Comparison of ENCODE assay signal across 8 cellular contexts in genomic region chr4:70838972-70839536, GRCh38. TPM values are rescaled to one million over a fixed set of nuclear protein-coding genes. Genes with fewer than 3 reads are reported as not detected.
DNase-seq lines count a peak whose midpoint lies in the region; ATAC-seq and TF ChIP-seq lines count a peak whose summit lies in the region.

No MANE protein-coding gene starts in this region.

- peak overlapping the region; percentile 91 to 99 (median 96) for H3K4me3 Mint-ChIP-seq in CD8-positive, alpha-beta memory T cell
- H3K4me3 Mint-ChIP-seq in activated T-helper 1 cell treated with anti-CD3 and anti-CD28 coated beads, Interleukin-12 subunit alpha, Interleukin-12 subunit beta, Interleukin-2, Interleukin-4 antibody, amounts not matched to agents 30 ng/mL and 10 ng/mL and 1 ng/mL, durations not matched to agents 14 hours and 24 hours and 36 hours, result peak overlapping the region; percentile 99
- peak overlapping the region; percentile 94 to 99 (median 97) for H3K4me3 Mint-ChIP-seq in naive thymus-derived CD8-positive, alpha-beta T cell
- H3K4me3 Mint-ChIP-seq in stimulated activated naive B cell treated with anti-CD40 and anti-IgM and Interleukin-4, amounts not matched to agents 10 μg/mL and 1 μg/mL and 100 μg/mL, for 72 hours, result peak overlapping the region; percentile 96 to 97

- H3K27ac Mint-ChIP-seq in CD8-positive, alpha-beta memory T cell, result peak overlapping the region; percentile 90 to 100 (median 97)
- H3K27ac Mint-ChIP-seq in activated T-helper 1 cell treated with anti-CD3 and anti-CD28 coated beads, Interleukin-12 subunit alpha, Interleukin-12 subunit beta, Interleukin-2, Interleukin-4 antibody, amounts not matched to agents 30 ng/mL and 10 ng/mL and 1 ng/mL, durations not matched to agents 14 hours and 24 hours and 36 hours, result peak overlapping the region; percentile 100
- H3K27ac Mint-ChIP-seq in naive thymus-derived CD8-positive, alpha-beta T cell, result peak overlapping the region; percentile 91 to 98 (median 97)
- peak overlapping the region; percentile 98 for H3K27ac Mint-ChIP-seq in stimulated activated naive B cell treated with anti-CD40 and anti-IgM and Interleukin-4, amounts not matched to agents 10 μg/mL and 1 μg/mL and 100 μg/mL, for 72 hours

- H3K27me3 Mint-ChIP-seq in CD8-positive, alpha-beta memory T cell, result no peaks in the 10 kb centered on the region
- no peaks in the 10 kb centered on the region for H3K27me3 Mint-ChIP-seq in activated T-helper 1 cell treated with anti-CD3 and anti-CD28 coated beads, Interleukin-12 subunit alpha, Interleukin-12 subunit beta, Interleukin-2, Interleukin-4 antibody, amounts not matched to agents 30 ng/mL and 10 ng/mL and 1 ng/mL, durations not matched to agents 14 hours and 24 hours and 36 hours (ENCODE audit: insufficient read depth)
- no peaks in the 10 kb centered on the region for H3K27me3 Mint-ChIP-seq in naive thymus-derived CD8-positive, alpha-beta T cell
- H3K27me3 Mint-ChIP-seq in stimulated activated naive B cell treated with anti-CD40 and anti-IgM and Interleukin-4, amounts not matched to agents 10 μg/mL and 1 μg/mL and 100 μg/mL, for 72 hours, result no peaks in the 10 kb centered on the region

- peak overlapping the region; percentile 55 for H3K4me2 ChIP-seq in fibroblast of lung (ENCODE audit: extremely low read depth, insufficient read depth, low read length)

- peak overlapping the region; percentile 78 for H3K4me3 ChIP-seq in CD8-positive, alpha-beta memory T cell (ENCODE audit: low read length)
- peak overlapping the region; percentile 80 to 99 (median 94) for H3K4me3 ChIP-seq in fibroblast of lung (replicated peaks in 1 of 4; ENCODE audit: control extremely low read depth in 1 of 4, insufficient read depth in 1 of 4, low read depth in 3 of 4, low read length in 4 of 4)

- POLR2A ChIA-PET in CD8-positive, alpha-beta memory T cell (lab: Charles Lee), result interaction anchor here (0.5 to 2.6 kb wide), 10 partner anchors 9 to 346 kb away, joined by 3 to 21 read pairs (median 8); partner anchors contain the start of genes DCK and MOB1B
- POLR2A ChIA-PET in naive thymus-derived CD8-positive, alpha-beta T cell (lab: Charles Lee), result interaction anchor here (0.6 to 4.6 kb wide), 20 partner anchors 9 to 1078 kb away, joined by 3 to 54 read pairs (median 4); partner anchors contain the start of genes DCK, MOB1B, RUFY3 and SULT1B1

- intact Hi-C loops in activated T-helper 1 cell treated with anti-CD3 and anti-CD28 coated beads, Interleukin-12 subunit alpha, Interleukin-12 subunit beta, Interleukin-2, Interleukin-4 antibody, amounts not matched to agents 30 ng/mL and 10 ng/mL and 1 ng/mL, durations not matched to agents 14 hours and 24 hours and 36 hours (cut with micrococcal nuclease), result loop anchor here (1.0 to 5.0 kb wide), 8 partner anchors 24 to 167 kb away; partner anchors contain the start of genes DCK, MOB1B and UTP3

- DNase-seq in CD8-positive, alpha-beta memory T cell, result peak; percentile 55 to 78 (median 66)
- DNase-seq in OCI-M1 (lab: John Stamatoyannopoulos, UW), result peak; percentile 72
- peak; percentile 54 for DNase-seq in activated T-helper 1 cell treated with anti-CD3 and anti-CD28 coated beads, Interleukin-12 subunit alpha, Interleukin-12 subunit beta, Interleukin-2, Interleukin-4 antibody, amounts not matched to agents 30 ng/mL and 10 ng/mL and 1 ng/mL, durations not matched to agents 14 hours and 24 hours and 36 hours (ENCODE audit: low spot score)
- DNase-seq in fibroblast of lung (ENCODE audit: low read depth in 2 of 2), result peak; percentile 53 to 69
- peak; percentile 51 to 76 (median 62) for DNase-seq in naive thymus-derived CD8-positive, alpha-beta T cell
- peak; percentile 61 for DNase-seq in stimulated activated naive B cell treated with anti-CD40 and anti-IgM and Interleukin-4, amounts not matched to agents 10 μg/mL and 1 μg/mL and 100 μg/mL, for 72 hours

- peak; percentile 45 for ATAC-seq in GM19463 (IDR thresholded peaks at IDR 0.05; ENCODE audit: unreplicated experiment)
- ATAC-seq in HG03571 (IDR thresholded peaks at IDR 0.05; ENCODE audit: unreplicated experiment), result peak; percentile 62
- peak; percentile 59 to 61 for ATAC-seq in naive thymus-derived CD8-positive, alpha-beta T cell
- ATAC-seq in stimulated activated naive B cell treated with anti-CD40 and anti-IgM and Interleukin-4, amounts not matched to agents 10 μg/mL and 1 μg/mL and 100 μg/mL, for 72 hours (replicated peaks), result peak; percentile 45 to 52

- H3K27ac ChIP-seq in CD8-positive, alpha-beta memory T cell (ENCODE audit: low read depth, low read length), result peak overlapping the region; percentile 81
- H3K27ac ChIP-seq in fibroblast of lung (ENCODE audit: insufficient read depth, low read length), result peak overlapping the region; percentile 90

- TF ChIP-seq CTCF in fibroblast of lung (conservative IDR thresholded peaks at IDR 0.05 in 1 of 2, IDR thresholded peaks at IDR 0.05 in 1 of 2; ENCODE audit: low read depth in 1 of 2, low read length in 2 of 2), result no peak

- peaks cover 5% of the 10 kb centered on the region for H3K36me3 ChIP-seq in CD8-positive, alpha-beta memory T cell (ENCODE audit: insufficient read depth, low read length)
- H3K36me3 ChIP-seq in fibroblast of lung (ENCODE audit: control insufficient read depth, insufficient read depth, low read length), result no peaks in the 10 kb centered on the region

- CTCF ChIA-PET in CD8-positive, alpha-beta memory T cell (lab: Charles Lee), result interaction anchor here (1.3 to 3.0 kb wide), 5 partner anchors 63 to 151 kb away, joined by 4 to 11 read pairs (median 5); partner anchors contain the start of gene MOB1B

- peak overlapping the region; percentile 81 for H2AFZ ChIP-seq in fibroblast of lung (ENCODE audit: low read length)

- peaks cover 26 to 39% (median 29%) of the 10 kb centered on the region in 3 donors for H3K4me1 Mint-ChIP-seq in CD8-positive, alpha-beta memory T cell
- H3K4me1 Mint-ChIP-seq in activated T-helper 1 cell treated with anti-CD3 and anti-CD28 coated beads, Interleukin-12 subunit alpha, Interleukin-12 subunit beta, Interleukin-2, Interleukin-4 antibody, amounts not matched to agents 30 ng/mL and 10 ng/mL and 1 ng/mL, durations not matched to agents 14 hours and 24 hours and 36 hours (ENCODE audit: low read depth), result peaks cover 20% of the 10 kb centered on the region
- H3K4me1 Mint-ChIP-seq in naive thymus-derived CD8-positive, alpha-beta T cell, result peaks cover 8 to 45% (median 30%) of the 10 kb centered on the region in 4 donors
- peaks cover 19 to 52% of the 10 kb centered on the region in 2 donors for H3K4me1 Mint-ChIP-seq in stimulated activated naive B cell treated with anti-CD40 and anti-IgM and Interleukin-4, amounts not matched to agents 10 μg/mL and 1 μg/mL and 100 μg/mL, for 72 hours

- H3K9me3 ChIP-seq in CD8-positive, alpha-beta memory T cell (ENCODE audit: low read length), result no peaks in the 10 kb centered on the region
- no peaks in the 10 kb centered on the region for H3K9me3 ChIP-seq in fibroblast of lung (ENCODE audit: control insufficient read depth, insufficient read depth, low read depth, low read length)

- H3K79me2 ChIP-seq in fibroblast of lung (ENCODE audit: control insufficient read depth, insufficient read depth, low read length), result peaks cover 52% of the 10 kb centered on the region

- peaks cover 29% of the 10 kb centered on the region for H3K4me1 ChIP-seq in CD8-positive, alpha-beta memory T cell (ENCODE audit: insufficient read depth, low read length)
- no peaks in the 10 kb centered on the region for H3K4me1 ChIP-seq in fibroblast of lung (ENCODE audit: control insufficient read depth, extremely low read depth, insufficient read depth, low read length)

- H3K27me3 ChIP-seq in CD8-positive, alpha-beta memory T cell (ENCODE audit: insufficient read depth, low read length, poor library complexity, severe bottlenecking), result no peaks in the 10 kb centered on the region
- H3K27me3 ChIP-seq in fibroblast of lung (ENCODE audit: control insufficient read depth, insufficient read depth, low read length), result no peaks in the 10 kb centered on the region

- peaks cover 3 to 25% (median 4%) of the 10 kb centered on the region in 3 donors for H3K36me3 Mint-ChIP-seq in CD8-positive, alpha-beta memory T cell
- H3K36me3 Mint-ChIP-seq in activated T-helper 1 cell treated with anti-CD3 and anti-CD28 coated beads, Interleukin-12 subunit alpha, Interleukin-12 subunit beta, Interleukin-2, Interleukin-4 antibody, amounts not matched to agents 30 ng/mL and 10 ng/mL and 1 ng/mL, durations not matched to agents 14 hours and 24 hours and 36 hours (ENCODE audit: low read depth), result peaks cover 13% of the 10 kb centered on the region
- H3K36me3 Mint-ChIP-seq in naive thymus-derived CD8-positive, alpha-beta T cell, result peaks cover 0 to 22% (median 8%) of the 10 kb centered on the region in 3 donors
- peaks cover 16 to 23% of the 10 kb centered on the region in 2 donors for H3K36me3 Mint-ChIP-seq in stimulated activated naive B cell treated with anti-CD40 and anti-IgM and Interleukin-4, amounts not matched to agents 10 μg/mL and 1 μg/mL and 100 μg/mL, for 72 hours

- H3K9me3 Mint-ChIP-seq in CD8-positive, alpha-beta memory T cell, result no peaks in the 10 kb centered on the region
- H3K9me3 Mint-ChIP-seq in activated T-helper 1 cell treated with anti-CD3 and anti-CD28 coated beads, Interleukin-12 subunit alpha, Interleukin-12 subunit beta, Interleukin-2, Interleukin-4 antibody, amounts not matched to agents 30 ng/mL and 10 ng/mL and 1 ng/mL, durations not matched to agents 14 hours and 24 hours and 36 hours, result no peaks in the 10 kb centered on the region
- no peaks in the 10 kb centered on the region for H3K9me3 Mint-ChIP-seq in naive thymus-derived CD8-positive, alpha-beta T cell
- H3K9me3 Mint-ChIP-seq in stimulated activated naive B cell treated with anti-CD40 and anti-IgM and Interleukin-4, amounts not matched to agents 10 μg/mL and 1 μg/mL and 100 μg/mL, for 72 hours, result no peaks in the 10 kb centered on the region

- H4K20me1 ChIP-seq in fibroblast of lung (ENCODE audit: control insufficient read depth, extremely low read depth, insufficient read depth, low read length), result no peaks in the 10 kb centered on the region

- peak overlapping the region; percentile 84 for H3K9ac ChIP-seq in fibroblast of lung (ENCODE audit: insufficient read depth, low read length)

RNA-seq across cellular contexts. Expression of gene GRSF1, which starts 0.6 kb away (rescaled TPM):
- total RNA-seq in CD8-positive, alpha-beta memory T cell, result 100 to 1,000 TPM; 112 to 125 TPM
- 99.7 TPM for polyA plus RNA-seq in CD8-positive, alpha-beta memory T cell
- 124 and 133 TPM in 2 replicates for total RNA-seq in activated T-helper 1 cell treated with anti-CD3 and anti-CD28 coated beads, Interleukin-12 subunit alpha, Interleukin-12 subunit beta, Interleukin-2, Interleukin-4 antibody, amounts not matched to agents 30 ng/mL and 10 ng/mL and 1 ng/mL, durations not matched to agents 14 hours and 24 hours and 36 hours
- total RNA-seq in fibroblast of lung, result 62.4 and 73.3 TPM in 2 replicates
- polyA plus RNA-seq in fibroblast of lung, result 96.5 and 101 TPM in 2 replicates
- 73.4 and 76.9 TPM in 2 replicates for polyA plus RNA-seq in fibroblast of lung (2012)
- polyA minus RNA-seq in fibroblast of lung (ENCODE audit: low replicate concordance), result 5.1 and 14.4 TPM in 2 replicates
- total RNA-seq in naive thymus-derived CD8-positive, alpha-beta T cell, result 10 to 100 TPM; 57.5 to 59.5 TPM
- 10 to 100 TPM; 71.8 to 96.6 (median 84.4) TPM for polyA plus RNA-seq in naive thymus-derived CD8-positive, alpha-beta T cell

Comparison
In these comparisons a context has a peak if more than half of its experiments do, and no peak if none do; other contexts are left out.
1. Peak in every context shown above with its lines: DNase-seq, ATAC-seq, H3K4me3 ChIP-seq and H3K27ac ChIP-seq.